9 cellular contexts compared by ENCODE assay signal in genomic region chr22:39994566-39995345, GRCh38. TPM values are rescaled to one million over a fixed set of nuclear protein-coding genes. Genes with fewer than 3 reads are reported as not detected.
DNase-seq lines count a peak whose midpoint lies in the region; ATAC-seq and TF ChIP-seq lines count a peak whose summit lies in the region.
"Had no signal": no experiment of that assay in that cellular context is flagged by ENCODE, and none has a peak within 500 bp of the region (broad histone marks: within the 10 kb centered on the region; RNA-seq: fewer than 3 reads in every experiment).

Gene FAM83F, plus strand, starts transcription at chr22:39994954. Its CDS starts 89 bp downstream, at chr22:39995043.

- no peak within 1 kb of the TSS for H3K27ac ChIP-seq in MM.1S (ENCODE audit: low read length)

- peaks cover 6% of the 10 kb centered on the region for H3K4me1 Mint-ChIP-seq in activated T-helper 17 cell treated with anti-CD3 and anti-CD28 coated beads, Interleukin-2, amount 50 U/mL, for 72 hours

- no peak within 1 kb of the TSS for H2AFZ ChIP-seq in MM.1S (ENCODE audit: low read length)

- no peaks in the 10 kb centered on the region for H3K36me3 ChIP-seq in iPS-15b (ENCODE audit: control insufficient read depth, insufficient read depth, low read length)
- H3K36me3 ChIP-seq in MM.1S (replicated peaks; ENCODE audit: insufficient read depth, low read length) = no peaks in the 10 kb centered on the region

- H3K4me3 ChIP-seq in iPS-15b (ENCODE audit: low read depth, low read length) (peak within 1 kb of the TSS; percentile 72), MM.1S (ENCODE audit: low read length) (no peak within 1 kb of the TSS)

- no peaks in the 10 kb centered on the region for H3K79me2 ChIP-seq in MM.1S (ENCODE audit: low read length)

- TF ChIP-seq CTCF in MM.1S (IDR thresholded peaks at IDR 0.05; ENCODE audit: low read length) = no peak

- no peaks in the 10 kb centered on the region for H3K36me3 Mint-ChIP-seq in activated T-helper 17 cell treated with anti-CD3 and anti-CD28 coated beads, Interleukin-2, amount 50 U/mL, for 72 hours (ENCODE audit: low read depth)

- H3K9me3 ChIP-seq in iPS-15b (ENCODE audit: control insufficient read depth, insufficient read depth, low read length) = no peaks in the 10 kb centered on the region
- H3K9me3 ChIP-seq in MM.1S (replicated peaks; ENCODE audit: insufficient read depth, low read length) = no peaks in the 10 kb centered on the region

- peak; percentile 91 for ATAC-seq in activated T-helper 17 cell treated with anti-CD3 and anti-CD28 coated beads, Interleukin-2, amount 50 U/mL, for 72 hours (replicated peaks)

- no peaks in the 10 kb centered on the region for H3F3A ChIP-seq in MM.1S (ENCODE audit: insufficient read depth, low read length)

- peaks cover 33% of the 10 kb centered on the region for H3K4me1 ChIP-seq in iPS-15b (ENCODE audit: control insufficient read depth, insufficient read depth, low read length)
- H3K4me1 ChIP-seq in MM.1S (ENCODE audit: low read length) = no peaks in the 10 kb centered on the region

- peak within 1 kb of the TSS; percentile 45 for H3K27ac Mint-ChIP-seq in activated T-helper 17 cell treated with anti-CD3 and anti-CD28 coated beads, Interleukin-2, amount 50 U/mL, for 72 hours

- H3K9me2 ChIP-seq in MM.1S (replicated peaks; ENCODE audit: insufficient read depth, low read length) = no peaks in the 10 kb centered on the region

- peak; percentile 28 to 73 (median 61) for DNase-seq in NCI-H1417 (lab: John Stamatoyannopoulos, UW)
- no peak for DNase-seq in NCI-H1417 treated with DMSO at 0.1 percent for 48 hours (lab: John Stamatoyannopoulos, UW)
- peak; percentile 22 for DNase-seq in stimulated activated CD8-positive, alpha-beta memory T cell treated with anti-CD3 and anti-CD28 coated beads, Interleukin-4, amount 100 ng/mL, for 24 hours (ENCODE audit: low read depth)
- no peak for DNase-seq in kidney glomerular epithelial cell (lab: John Stamatoyannopoulos, UW)
- DNase-seq in MM.1S = no peak
- no peak for DNase-seq in hippocampal formation (lab: John Stamatoyannopoulos, UW)

- H3K27me3 ChIP-seq in iPS-15b (ENCODE audit: control insufficient read depth, insufficient read depth, low read length) (peaks cover 35% of the 10 kb centered on the region), MM.1S (replicated peaks; ENCODE audit: insufficient read depth, low read length) (no peaks in the 10 kb centered on the region)

- peak within 1 kb of the TSS; percentile 65 for H3K9ac ChIP-seq in iPS-15b (ENCODE audit: low read depth, low read length)
- H3K9ac ChIP-seq in MM.1S (ENCODE audit: low read length) = no peak within 1 kb of the TSS

- H3K27me3 Mint-ChIP-seq in activated T-helper 17 cell treated with anti-CD3 and anti-CD28 coated beads, Interleukin-2, amount 50 U/mL, for 72 hours = peaks cover 23% of the 10 kb centered on the region

- H4K20me1 ChIP-seq in MM.1S (ENCODE audit: insufficient read depth, low read length) = no peaks in the 10 kb centered on the region

- H3K9me3 Mint-ChIP-seq in activated T-helper 17 cell treated with anti-CD3 and anti-CD28 coated beads, Interleukin-2, amount 50 U/mL, for 72 hours = no peaks in the 10 kb centered on the region

- peak within 1 kb of the TSS; percentile 67 for H3K4me3 Mint-ChIP-seq in activated T-helper 17 cell treated with anti-CD3 and anti-CD28 coated beads, Interleukin-2, amount 50 U/mL, for 72 hours

- no peak within 1 kb of the TSS for H3K4me2 ChIP-seq in MM.1S (ENCODE audit: low read depth, low read length)

RNA-seq across cellular contexts. Expression of gene FAM83F, which starts in this region (rescaled TPM):
- total RNA-seq in activated T-helper 17 cell treated with anti-CD3 and anti-CD28 coated beads, Interleukin-2, amount 50 U/mL, for 72 hours = 1 to 10 TPM in 1 of 2 donors, under 1 TPM in 1; 0.37 to 1.3 TPM
- total RNA-seq: M059J had no signal

Comparison
In these comparisons a context has a peak if more than half of its experiments do, and no peak if none do; other contexts are left out.
1. DNase-seq: peak in NCI-H1417 (3 of 3) and stimulated activated CD8-positive, alpha-beta memory T cell treated with anti-CD3 and anti-CD28 coated beads, Interleukin-4, amount 100 ng/mL, for 24 hours (single experiment); none in NCI-H1417 treated with DMSO at 0.1 percent for 48 hours (single experiment), kidney glomerular epithelial cell (single experiment), MM.1S (single experiment) and hippocampal formation (0 of 2).